ENCODE assay signal across 9 cellular contexts in the genomic region with DNA sequence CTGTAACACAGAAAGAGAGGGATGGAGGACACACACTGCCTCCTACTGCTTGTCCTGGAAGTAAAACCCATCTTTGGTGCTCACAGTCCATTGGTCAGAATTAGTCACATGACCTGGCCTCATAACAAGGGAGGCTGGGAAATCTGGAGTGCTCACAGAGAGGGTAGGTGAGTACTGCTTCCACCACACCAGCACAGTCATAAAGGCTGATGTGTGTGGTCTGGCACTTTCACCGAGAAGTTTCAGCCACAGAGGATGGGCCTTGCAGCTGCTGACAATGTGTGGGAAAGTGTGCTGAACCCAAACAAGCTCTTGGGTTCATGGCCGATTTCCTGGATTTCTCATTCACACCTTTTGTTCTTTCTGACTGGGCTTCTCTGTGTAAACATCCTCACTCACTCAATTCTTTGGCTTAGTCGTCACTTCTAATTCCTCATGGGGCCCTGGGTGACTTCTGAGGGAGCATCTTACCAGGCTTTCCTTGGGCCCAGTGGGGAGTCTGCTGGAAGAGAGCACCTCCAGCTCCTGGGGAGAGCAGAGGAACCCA.
A peak's percentile ranks its signal among the peaks of the same experiment; 100 is the strongest.
DNase-seq lines count a peak whose midpoint lies in the region; ATAC-seq, FAIRE-seq and TF ChIP-seq lines count a peak whose summit lies in the region.
"Had no signal": no experiment of that assay in that cellular context is flagged by ENCODE, and none has a peak within 500 bp of the region (broad histone marks: within the 10 kb centered on the region; RNA-seq: fewer than 3 reads in every experiment).

No MANE protein-coding gene starts in this region.

- H3K27me3 ChIP-seq in GM06990 (replicated peaks; ENCODE audit: control insufficient read depth, insufficient read depth, low read length) (no peaks in the 10 kb centered on the region), H1 (replicated peaks in 1 of 4; ENCODE audit: control insufficient read depth in 3 of 4, extremely low read depth in 1 of 4, insufficient read depth in 3 of 4, low read length in 3 of 4) (no peaks in the 10 kb centered on the region)

- H3K4ac ChIP-seq in H1 (replicated peaks; ENCODE audit: insufficient read length, low read depth, low read length) = no peak overlapping the region

- H2BK5ac ChIP-seq in H1 (ENCODE audit: low read depth, low read length) = no peak overlapping the region

- no peak overlapping the region for H3K4me3 ChIP-seq in GM06990 (replicated peaks; ENCODE audit: low read depth, low read length)
- H3K4me3 ChIP-seq in H1 (ENCODE audit: extremely low read depth in 1 of 4, insufficient read depth in 2 of 4, low read depth in 3 of 4, low read length in 4 of 4) = no peak overlapping the region

- no peak overlapping the region for H3K14ac ChIP-seq in H1 (ENCODE audit: insufficient read length)

- FAIRE-seq in H1 (lab: Jason Lieb, UNC) = no peak
- FAIRE-seq: colon had no signal

- H3K27ac ChIP-seq in H1 (ENCODE audit: low read depth, low read length) = no peak overlapping the region

- H4K5ac ChIP-seq in H1 (ENCODE audit: insufficient read length, low read depth, low read length) = no peak overlapping the region

- TF ChIP-seq EP300 in H1 (IDR thresholded peaks at IDR 0.05; ENCODE audit: borderline replicate concordance in 1 of 2, low read depth in 2 of 2, low read length in 2 of 2) = no peak

- no peak overlapping the region for H4K91ac ChIP-seq in H1 (replicated peaks; ENCODE audit: insufficient read length, low read length)

- H3K9ac ChIP-seq in H1 (replicated peaks in 1 of 4; ENCODE audit: extremely low read depth in 1 of 4, low read depth in 3 of 4, low read length in 3 of 4) = no peak overlapping the region

- H4K20me1 ChIP-seq in H1 (replicated peaks in 1 of 2; ENCODE audit: control insufficient read depth in 1 of 2, insufficient read depth in 2 of 2, low read length in 2 of 2) = no peaks in the 10 kb centered on the region

- no peak overlapping the region for H3K4me2 ChIP-seq in H1 (ENCODE audit: insufficient read depth in 1 of 2, low read depth in 2 of 2, low read length in 2 of 2)

- POLR2A ChIA-PET in H1 (lab: Charles Lee; ENCODE audit: partially characterized antibody) = no interaction called here

- H3K36me3 ChIP-seq in GM06990 (ENCODE audit: control insufficient read depth, insufficient read depth, low read length) = no peaks in the 10 kb centered on the region
- no peaks in the 10 kb centered on the region for H3K36me3 ChIP-seq in H1 (ENCODE audit: control insufficient read depth in 2 of 4, insufficient read depth in 4 of 4, low read length in 3 of 4)

- H2AK5ac ChIP-seq in H1 (ENCODE audit: low read depth, low read length) = no peak overlapping the region

- no peak overlapping the region for H3K18ac ChIP-seq in H1 (ENCODE audit: extremely low read depth, low read length)

- no peaks in the 10 kb centered on the region for H3K4me1 ChIP-seq in H1 (replicated peaks in 1 of 4; ENCODE audit: control insufficient read depth in 3 of 4, insufficient read depth in 4 of 4, low read length in 3 of 4)

- H3K9me3 ChIP-seq in H1 (ENCODE audit: insufficient read depth in 2 of 2, low read depth in 1 of 2, low read length in 1 of 2) = no peaks in the 10 kb centered on the region; a peak in 1 of 4 replicates

- DNase-seq in GM06990 (ENCODE audit: extremely low read depth, insufficient read length) (peak; percentile 49), GM20000 (ENCODE audit: low spot score) (peak; percentile 72), H1 (ENCODE audit: low read depth in 1 of 2, low spot score in 2 of 2) (no peak), dedifferentiated amniotic fluid mesenchymal stem cell (ENCODE audit: extremely low spot score) (no peak), NCI-H2081 treated with DMSO at 0.1 percent for 48 hours (lab: John Stamatoyannopoulos, UW) (no peak), NCI-H187 (lab: John Stamatoyannopoulos, UW) (no peak)
- no peak for DNase-seq in central memory CD4-positive, alpha-beta T cell

- H3K23ac ChIP-seq in H1 (ENCODE audit: insufficient read length) = no peak overlapping the region

- no peaks in the 10 kb centered on the region for H3K23me2 ChIP-seq in H1 (ENCODE audit: low read depth, low read length)

- H2BK12ac ChIP-seq in H1 (ENCODE audit: low read depth, low read length) = no peak overlapping the region

- ATAC-seq in HG03460 (IDR thresholded peaks at IDR 0.05; ENCODE audit: unreplicated experiment) = peak; percentile 99

- no peak overlapping the region for H2BK120ac ChIP-seq in H1 (replicated peaks; ENCODE audit: low read depth, low read length)

- TF ChIP-seq POLR2A in H1 (IDR thresholded peaks at IDR 0.05; ENCODE audit: control extremely low read depth in 1 of 2, low read depth in 2 of 2, low read length in 2 of 2) = no peak

- 90% methylated on average over 3 of the region's 3 CpGs; no CpG with 5 or more reads in 1 of the 2 experiments for WGBS in H1 (ENCODE audit: extremely low coverage in 1 of 2, insufficient coverage in 1 of 2, insufficient read length in 1 of 2, insufficient replicate concordance in 2 of 2, low coverage in 1 of 2, low lambda C conversion rate in 2 of 2, missing lambda C conversion rate in 1 of 2), 2 experiments

- no peaks in the 10 kb centered on the region for H3K79me1 ChIP-seq in H1 (ENCODE audit: low read depth, low read length)

- TF ChIP-seq RAD21 in H1 (IDR thresholded peaks at IDR 0.05 in 1 of 2, conservative IDR thresholded peaks at IDR 0.05 in 1 of 2; ENCODE audit: low read depth in 2 of 2, low read length in 2 of 2) = no peak

- H3K79me2 ChIP-seq in H1 (ENCODE audit: control insufficient read depth in 1 of 2, insufficient read depth in 2 of 2, low read length in 2 of 2) = no peaks in the 10 kb centered on the region

- H3K56ac ChIP-seq in H1 (replicated peaks; ENCODE audit: insufficient read length, low read depth, low read length) = no peak overlapping the region

- no peak overlapping the region for H4K8ac ChIP-seq in H1 (ENCODE audit: extremely low read depth, insufficient read depth, low read length)

- TF ChIP-seq CTCF in GM06990 (IDR thresholded peaks at IDR 0.05; ENCODE audit: insufficient read depth, low read length, poor library complexity, severe bottlenecking) = no peak
- no peak for TF ChIP-seq CTCF in GM20000 (IDR thresholded peaks at IDR 0.05; ENCODE audit: extremely low read depth, missing control alignments)
- no peak for TF ChIP-seq CTCF in H1 (IDR thresholded peaks at IDR 0.05; ENCODE audit: control extremely low read depth in 1 of 3, insufficient read depth in 1 of 3, low read depth in 1 of 3, low read length in 3 of 3)

- no peak overlapping the region for H2BK20ac ChIP-seq in H1 (ENCODE audit: low read length)

- H2AFZ ChIP-seq in H1 (ENCODE audit: low read length) = no peak overlapping the region

- CTCF ChIA-PET in H1 (lab: Charles Lee; ENCODE audit: partially characterized antibody) = no interaction called here

- no peak overlapping the region for H2BK15ac ChIP-seq in H1 (ENCODE audit: low read length)

TF ChIP-seq in H1, 55 proteins besides CTCF, POLR2A, EP300 and RAD21:
- TF ChIP-seq SIRT6 (IDR thresholded peaks at IDR 0.05; ENCODE audit: low read length) = no peak
- TF ChIP-seq, protein P1, sequence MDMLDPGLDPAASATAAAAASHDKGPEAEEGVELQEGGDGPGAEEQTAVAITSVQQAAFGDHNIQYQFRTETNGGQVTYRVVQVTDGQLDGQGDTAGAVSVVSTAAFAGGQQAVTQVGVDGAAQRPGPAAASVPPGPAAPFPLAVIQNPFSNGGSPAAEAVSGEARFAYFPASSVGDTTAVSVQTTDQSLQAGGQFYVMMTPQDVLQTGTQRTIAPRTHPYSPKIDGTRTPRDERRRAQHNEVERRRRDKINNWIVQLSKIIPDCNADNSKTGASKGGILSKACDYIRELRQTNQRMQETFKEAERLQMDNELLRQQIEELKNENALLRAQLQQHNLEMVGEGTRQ (IDR thresholded peaks at IDR 0.05; ENCODE audit: low read length) = 0 out of 2 replicates have a peak, but pooled peaks have one; percentile 5

Comparison
In these comparisons a context has a peak if more than half of its experiments do, and no peak if none do; other contexts are left out.
1. DNase-seq: peak in GM06990 (single experiment) and GM20000 (single experiment); none in H1 (0 of 2), dedifferentiated amniotic fluid mesenchymal stem cell (single experiment), NCI-H2081 treated with DMSO at 0.1 percent for 48 hours (single experiment), NCI-H187 (0 of 2) and central memory CD4-positive, alpha-beta T cell (single experiment).